In the genomic region with DNA sequence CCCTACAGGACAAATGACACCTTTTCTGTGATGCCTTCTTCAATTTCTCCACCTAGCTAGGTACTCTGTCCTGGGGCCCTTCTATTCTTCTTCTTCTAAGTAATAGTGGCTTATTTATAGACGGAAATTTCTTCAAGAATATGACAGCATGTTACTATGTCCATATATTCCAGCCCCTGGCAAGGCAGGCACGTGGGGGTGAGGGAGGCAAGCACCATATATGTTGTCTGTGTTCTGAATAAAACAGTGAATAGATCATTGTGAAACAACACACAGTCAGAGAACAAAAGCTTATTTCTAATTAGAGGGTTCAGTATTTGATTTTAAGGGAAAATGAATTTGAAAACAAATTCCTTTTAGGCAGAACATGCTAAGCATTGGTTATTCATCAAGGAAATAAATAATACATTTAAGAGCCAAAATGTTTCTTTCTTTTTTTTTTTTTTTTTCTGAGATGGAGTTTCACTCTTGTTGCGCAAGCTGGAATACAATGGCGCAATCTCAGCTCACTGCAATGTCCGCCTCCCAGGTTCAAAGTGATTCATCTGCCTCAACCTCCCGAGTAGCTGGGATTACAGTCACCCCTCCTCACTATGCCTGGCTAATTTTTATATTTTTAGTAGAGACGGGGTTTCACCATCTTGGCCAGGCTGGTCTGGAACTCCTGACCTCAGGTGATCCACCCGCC, we compare ENCODE assay signal across 1 cellular context.
TF ChIP-seq lines count a peak whose summit lies in the region.

No MANE protein-coding gene starts in this region.

TF ChIP-seq in endothelial cell of umbilical vein, 7 proteins besides CTCF, POLR2A, EP300 and RAD21:
- TF ChIP-seq, protein P1, sequence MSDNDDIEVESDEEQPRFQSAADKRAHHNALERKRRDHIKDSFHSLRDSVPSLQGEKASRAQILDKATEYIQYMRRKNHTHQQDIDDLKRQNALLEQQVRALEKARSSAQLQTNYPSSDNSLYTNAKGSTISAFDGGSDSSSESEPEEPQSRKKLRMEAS (IDR thresholded peaks at IDR 0.05; ENCODE audit: insufficient read depth, insufficient read length) = no peak
- TF ChIP-seq EZH2 (IDR thresholded peaks at IDR 0.05; ENCODE audit: borderline replicate concordance, low read depth, low read length, severe bottlenecking) (no peak), GATA2 (IDR thresholded peaks at IDR 0.05; ENCODE audit: insufficient read depth, insufficient read length, low read depth, low read length) (no peak), MYC (IDR thresholded peaks at IDR 0.05; ENCODE audit: low read depth, low read length) (no peak), POLR2AphosphoS5 (IDR thresholded peaks at IDR 0.05; ENCODE audit: insufficient read depth, low read depth, low read length) (no peak)
